9 cellular contexts compared by ENCODE assay signal in the genomic region with DNA sequence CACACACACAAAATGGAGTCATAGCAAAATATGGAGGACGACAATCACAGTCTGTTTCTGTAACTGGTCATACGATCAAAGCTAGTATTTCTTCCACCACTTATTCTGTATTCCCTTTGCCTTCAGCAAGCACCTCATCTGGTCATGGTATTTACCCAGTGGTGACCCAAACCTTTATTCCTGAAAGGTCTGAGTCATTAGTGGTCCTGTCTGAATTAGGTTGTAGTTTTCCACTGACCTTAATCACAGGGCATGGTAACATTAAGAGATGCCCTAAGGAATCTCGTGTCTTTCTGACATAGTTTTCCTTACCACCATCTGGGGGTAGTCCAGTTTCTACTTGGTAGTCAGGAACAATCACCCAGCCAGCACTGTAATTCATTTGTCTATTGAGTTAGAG.
"Had no signal": no experiment of that assay in that cellular context is flagged by ENCODE, and none has a peak within 500 bp of the region (broad histone marks: within the 10 kb centered on the region; RNA-seq: fewer than 3 reads in every experiment).

No MANE protein-coding gene starts in this region.

- H3K9ac ChIP-seq: GM23248 had no signal

- ATAC-seq: HCT116, K562 had no signal

- H3K27ac ChIP-seq: GM23248 had no signal

- H3K4me3 ChIP-seq: GM23248, HAP-1, K562 had no signal

- H3K9me3 ChIP-seq: HAP-1 had no signal

- H3K36me3 ChIP-seq: HAP-1 had no signal

- H2AFZ ChIP-seq: GM23248 had no signal

- FAIRE-seq: K562 had no signal

- H3K4me1 ChIP-seq: HAP-1 had no signal

- DNase-seq: GM23248, GOT3, H7, HFFc6, IMR-90, KG1 had no signal
